8 cellular contexts compared by ENCODE assay signal in genomic region chr17:81429353-81429774, GRCh38. TPM values are rescaled to one million over a fixed set of nuclear protein-coding genes. Genes with fewer than 3 reads are reported as not detected.
DNase-seq lines count a peak whose midpoint lies in the region; ATAC-seq and TF ChIP-seq lines count a peak whose summit lies in the region.

No MANE protein-coding gene starts in this region.

- H3K4me3 Mint-ChIP-seq in activated naive CD4-positive, alpha-beta T cell treated with anti-CD3 and anti-CD28 coated beads, Interleukin-2, amount 10 ng/mL, durations not matched to agents 7 days and 5 days: no peak overlapping the region
- H3K4me3 Mint-ChIP-seq in Caco-2 (ENCODE audit: unreplicated experiment): no peak overlapping the region

- no peak for TF ChIP-seq EP300 in sigmoid colon (IDR thresholded peaks at IDR 0.05)

- H3K9me3 Mint-ChIP-seq in activated naive CD4-positive, alpha-beta T cell treated with anti-CD3 and anti-CD28 coated beads, Interleukin-2, amount 50 U/mL, for 72 hours: no peaks in the 10 kb centered on the region
- no peaks in the 10 kb centered on the region for H3K9me3 Mint-ChIP-seq in activated naive CD4-positive, alpha-beta T cell treated with anti-CD3 and anti-CD28 coated beads, Interleukin-2, amount 10 ng/mL, durations not matched to agents 7 days and 5 days
- H3K9me3 Mint-ChIP-seq in Caco-2 (ENCODE audit: unreplicated experiment): no peaks in the 10 kb centered on the region

- intact Hi-C loops in sigmoid colon (cut with DNase I) (loop anchor here (2.0 kb wide), 1 partner anchor 25 kb away; no protein-coding TSS in a partner anchor), Caco-2 (cut with micrococcal nuclease; ENCODE audit: unreplicated experiment) (no loop called here)

- CTCF ChIA-PET in activated naive CD4-positive, alpha-beta T cell treated with anti-CD3 and anti-CD28 coated beads, Interleukin-2, amount 10 ng/mL, durations not matched to agents 7 days and 5 days (lab: Charles Lee): interaction anchor here (0.9 to 1.0 kb wide), 3 partner anchors 55 to 178 kb away, joined by 3 read pairs; no protein-coding TSS in a partner anchor
- CTCF ChIA-PET in Caco-2 (lab: Charles Lee): interaction anchor here (0.7 to 2.3 kb wide), 9 partner anchors 10 to 174 kb away, joined by 3 to 18 read pairs (median 4); partner anchors contain the start of gene BAHCC1

- BruUV-seq in Caco-2 (replicated peaks; lab: Mats Ljungman, UMichigan): no TSS peak

- H3K36me3 ChIP-seq in RWPE2 (ENCODE audit: low read depth) (no peaks in the 10 kb centered on the region), sigmoid colon (no peaks in the 10 kb centered on the region), Caco-2 (ENCODE audit: control insufficient read depth, insufficient read depth, low read length) (no peaks in the 10 kb centered on the region)

- DNase-seq in activated naive CD4-positive, alpha-beta T cell treated with anti-CD3 and anti-CD28 coated beads, Interleukin-2, amount 50 U/mL, for 72 hours (ENCODE audit: low spot score in 2 of 2): no peak
- no peak for DNase-seq in activated naive CD4-positive, alpha-beta T cell treated with anti-CD3 and anti-CD28 coated beads, Interleukin-2, amount 10 ng/mL, durations not matched to agents 7 days and 5 days
- no peak for DNase-seq in RWPE2 (ENCODE audit: low spot score)
- DNase-seq in foreskin keratinocyte: peak in 1 of 2 donors; percentile 26
- DNase-seq in sigmoid colon: peak; percentile 91
- no peak for DNase-seq in Caco-2

- TF ChIP-seq CTCF in RWPE2 (IDR thresholded peaks at IDR 0.05; ENCODE audit: poor library complexity, severe bottlenecking): no peak
- TF ChIP-seq CTCF in foreskin keratinocyte (conservative IDR thresholded peaks at IDR 0.05): no peak
- TF ChIP-seq CTCF in sigmoid colon (IDR thresholded peaks at IDR 0.05): no peak
- TF ChIP-seq CTCF in Caco-2 (IDR thresholded peaks at IDR 0.05; ENCODE audit: insufficient read depth in 1 of 2, low read depth in 1 of 2, low read length in 1 of 2, severe bottlenecking in 1 of 2, unreplicated experiment in 1 of 2): no peak

- H3K27ac ChIP-seq in RWPE2 (ENCODE audit: poor library complexity, severe bottlenecking): no peak overlapping the region
- H3K27ac ChIP-seq in foreskin keratinocyte: no peak overlapping the region
- peak overlapping the region in 1 of 4 donors; percentile 49 for H3K27ac ChIP-seq in sigmoid colon

- H3K9me3 ChIP-seq in RWPE2 (ENCODE audit: severe bottlenecking): no peaks in the 10 kb centered on the region
- H3K9me3 ChIP-seq in sigmoid colon: no peaks in the 10 kb centered on the region
- H3K9me3 ChIP-seq in Caco-2: no peaks in the 10 kb centered on the region

- H3K27me3 Mint-ChIP-seq in activated naive CD4-positive, alpha-beta T cell treated with anti-CD3 and anti-CD28 coated beads, Interleukin-2, amount 10 ng/mL, durations not matched to agents 7 days and 5 days: peaks cover 2% of the 10 kb centered on the region
- no peaks in the 10 kb centered on the region for H3K27me3 Mint-ChIP-seq in Caco-2 (ENCODE audit: insufficient read depth, unreplicated experiment)

- no peaks in the 10 kb centered on the region for H3K36me3 Mint-ChIP-seq in activated naive CD4-positive, alpha-beta T cell treated with anti-CD3 and anti-CD28 coated beads, Interleukin-2, amount 50 U/mL, for 72 hours
- H3K36me3 Mint-ChIP-seq in activated naive CD4-positive, alpha-beta T cell treated with anti-CD3 and anti-CD28 coated beads, Interleukin-2, amount 10 ng/mL, durations not matched to agents 7 days and 5 days: no peaks in the 10 kb centered on the region
- no peaks in the 10 kb centered on the region for H3K36me3 Mint-ChIP-seq in Caco-2 (ENCODE audit: insufficient read depth, unreplicated experiment)

- WGBS in sigmoid colon, 2 donors: 1% methylated on average over 22 of the region's 22 CpGs

- H3K4me1 Mint-ChIP-seq in activated naive CD4-positive, alpha-beta T cell treated with anti-CD3 and anti-CD28 coated beads, Interleukin-2, amount 10 ng/mL, durations not matched to agents 7 days and 5 days: peaks cover 3% of the 10 kb centered on the region
- H3K4me1 Mint-ChIP-seq in Caco-2 (ENCODE audit: low read depth, unreplicated experiment): no peaks in the 10 kb centered on the region

- H3K4me3 ChIP-seq in RWPE2 (ENCODE audit: severe bottlenecking) (no peak overlapping the region), sigmoid colon (peak overlapping the region in 2 of 4 donors; percentile 21 to 25), Caco-2 (ENCODE audit: low read depth, low read length) (no peak overlapping the region)

- H3K4me1 ChIP-seq in RWPE2 (ENCODE audit: insufficient read depth, poor library complexity, severe bottlenecking) (peaks cover 7% of the 10 kb centered on the region), foreskin keratinocyte (no peaks in the 10 kb centered on the region), sigmoid colon (peaks cover 0 to 56% (median 47%) of the 10 kb centered on the region in 4 donors), Caco-2 (no peaks in the 10 kb centered on the region; the same call in 1 of the 2 replicates)

- no peak overlapping the region for H3K27ac Mint-ChIP-seq in activated naive CD4-positive, alpha-beta T cell treated with anti-CD3 and anti-CD28 coated beads, Interleukin-2, amount 50 U/mL, for 72 hours
- H3K27ac Mint-ChIP-seq in activated naive CD4-positive, alpha-beta T cell treated with anti-CD3 and anti-CD28 coated beads, Interleukin-2, amount 10 ng/mL, durations not matched to agents 7 days and 5 days: no peak overlapping the region
- no peak overlapping the region for H3K27ac Mint-ChIP-seq in Caco-2 (ENCODE audit: unreplicated experiment)

- no peak for TF ChIP-seq POLR2A in sigmoid colon (IDR thresholded peaks at IDR 0.05)

- H3K27me3 ChIP-seq in RWPE2 (ENCODE audit: insufficient read depth, poor library complexity, severe bottlenecking) (no peaks in the 10 kb centered on the region), foreskin keratinocyte (peaks cover 27% of the 10 kb centered on the region), sigmoid colon (no peaks in the 10 kb centered on the region), Caco-2 (replicated peaks; ENCODE audit: control insufficient read depth, insufficient read depth, low read length) (no peaks in the 10 kb centered on the region)

- POLR2A ChIA-PET in Caco-2 (lab: Charles Lee): no interaction called here

- peak; percentile 21 to 28 for ATAC-seq in activated naive CD4-positive, alpha-beta T cell treated with anti-CD3 and anti-CD28 coated beads, Interleukin-2, amount 50 U/mL, for 72 hours
- ATAC-seq in RWPE2 (ENCODE audit: low read depth) (peak; percentile 76), foreskin keratinocyte (peak; percentile 50), HG03442 (IDR thresholded peaks at IDR 0.05; ENCODE audit: unreplicated experiment) (no peak), GM21528 (IDR thresholded peaks at IDR 0.05; ENCODE audit: low FRiP score, unreplicated experiment) (no peak)

RNA-seq across cellular contexts. Expression of gene BAHCC1, which starts 34.1 kb away (rescaled TPM):
- total RNA-seq in activated naive CD4-positive, alpha-beta T cell treated with anti-CD3 and anti-CD28 coated beads, Interleukin-2, amount 50 U/mL, for 72 hours: under 1 TPM in 1 of 2 donors, not detected in 1; 0.16 TPM
- 4.4 and 5.6 TPM in 2 replicates for total RNA-seq in foreskin keratinocyte
- 1.7 and 2.2 TPM in 2 replicates for polyA plus RNA-seq in foreskin keratinocyte
- total RNA-seq in sigmoid colon: 10 to 100 TPM in 1 of 4 donors, 1 to 10 TPM in 3; 3.8 to 18.6 (median 7.2) TPM
- polyA plus RNA-seq in sigmoid colon: 10 to 100 TPM in 1 of 3 donors, 1 to 10 TPM in 2; 1.8 to 12.9 (median 3.0) TPM
- total RNA-seq in Caco-2 (2022): 10.2 and 15.5 TPM in 2 replicates

Comparison
In these comparisons a context has a peak if more than half of its experiments do, and no peak if none do; other contexts are left out.
1. ATAC-seq: peak in activated naive CD4-positive, alpha-beta T cell treated with anti-CD3 and anti-CD28 coated beads, Interleukin-2, amount 50 U/mL, for 72 hours (2 of 2), RWPE2 (single experiment) and foreskin keratinocyte (single experiment); none in HG03442 (single experiment) and GM21528 (single experiment).